ENCODE assay signal across 18 cellular contexts in genomic region chr6:163620670-163621330, GRCh38.
DNase-seq lines count a peak whose midpoint lies in the region; ATAC-seq and TF ChIP-seq lines count a peak whose summit lies in the region.
"Had no signal": no experiment of that assay in that cellular context is flagged by ENCODE, and none has a peak within 500 bp of the region (broad histone marks: within the 10 kb centered on the region; RNA-seq: fewer than 3 reads in every experiment).

No MANE protein-coding gene starts in this region.

- H3K14ac ChIP-seq in IMR-90 (replicated peaks; ENCODE audit: low read depth, low read length), result no peak overlapping the region

- CTCF ChIA-PET in IMR-90 (lab: Yijun Ruan, JAX), result no interaction called here

- no peak overlapping the region for H2AK5ac ChIP-seq in IMR-90 (ENCODE audit: low read depth, low read length)

- H3K9me3 Mint-ChIP-seq in dendritic cell treated with granulocyte-macrophage colony-stimulating factor and Interleukin-4, amounts not matched to agents 40 ng/mL and 50 ng/mL, for 4 days, result peaks cover 12% of the 10 kb centered on the region
- H3K9me3 Mint-ChIP-seq: stimulated activated naive CD8-positive, alpha-beta T cell treated with anti-CD3 and anti-CD28 coated beads, Interleukin-15, Interleukin-2, amounts not matched to agents 100 ng/mL and 50 ng/mL, for 24 hours had no signal

- no peak overlapping the region for H3K4ac ChIP-seq in IMR-90 (ENCODE audit: low read depth, low read length)

- H2BK20ac ChIP-seq in IMR-90 (ENCODE audit: low read depth, low read length), result no peak overlapping the region

- H3K4me2 ChIP-seq in IMR-90 (ENCODE audit: low read depth, low read length), result no peak overlapping the region

- H3K56ac ChIP-seq in IMR-90 (ENCODE audit: extremely low read depth, insufficient read depth, low read length), result no peak overlapping the region

- ATAC-seq in IMR-90 (ENCODE audit: low read depth) (no peak), GM21367 (IDR thresholded peaks at IDR 0.05; ENCODE audit: unreplicated experiment) (no peak), GM18907 (IDR thresholded peaks at IDR 0.05; ENCODE audit: unreplicated experiment) (no peak)

- H3K27me3 Mint-ChIP-seq in dendritic cell treated with granulocyte-macrophage colony-stimulating factor and Interleukin-4, amounts not matched to agents 40 ng/mL and 50 ng/mL, for 4 days, result peaks cover 18% of the 10 kb centered on the region

- H3K79me1 ChIP-seq in IMR-90 (ENCODE audit: low read depth in 1 of 2, low read length in 2 of 2), result no peaks in the 10 kb centered on the region

- POLR2A ChIA-PET in IMR-90 (lab: Charles Lee; ENCODE audit: unreplicated experiment), result no interaction called here

- no peaks in the 10 kb centered on the region for H3K36me3 ChIP-seq in IMR-90 (ENCODE audit: control insufficient read depth, insufficient read depth, low read length)
- H3K36me3 ChIP-seq in left ventricle myocardium inferior, result no peaks in the 10 kb centered on the region
- H3K36me3 ChIP-seq: upper lobe of left lung had no signal

- no peaks in the 10 kb centered on the region for H3K36me3 Mint-ChIP-seq in dendritic cell treated with granulocyte-macrophage colony-stimulating factor and Interleukin-4, amounts not matched to agents 40 ng/mL and 50 ng/mL, for 4 days (ENCODE audit: low read depth)

- intact Hi-C loops in IMR-90 (cut with micrococcal nuclease) (no loop called here), left ventricle myocardium inferior (cut with micrococcal nuclease) (no loop called here)
- intact Hi-C loops in dendritic cell treated with granulocyte-macrophage colony-stimulating factor and Interleukin-4, amounts not matched to agents 40 ng/mL and 50 ng/mL, for 4 days (cut with micrococcal nuclease), result no loop called here

- no peaks in the 10 kb centered on the region for H3K9me3 ChIP-seq in IMR-90 (ENCODE audit: control insufficient read depth, insufficient read depth, low read length)
- no peaks in the 10 kb centered on the region for H3K9me3 ChIP-seq in left ventricle myocardium inferior (replicated peaks)
- H3K9me3 ChIP-seq: upper lobe of left lung had no signal

- H3K4me3 ChIP-seq in IMR-90 (ENCODE audit: insufficient read depth, low read depth, low read length) (no peak overlapping the region), left ventricle myocardium inferior (no peak overlapping the region)
- H3K4me3 ChIP-seq: upper lobe of left lung had no signal

- no peak for TF ChIP-seq POLR2A in IMR-90 (IDR thresholded peaks at IDR 0.05; ENCODE audit: low read depth, low read length)

- no peak overlapping the region for H3K18ac ChIP-seq in IMR-90 (ENCODE audit: low read depth, low read length)

- DNase-seq in NCI-H82 (lab: John Stamatoyannopoulos, UW) (peak; percentile 10), NCI-H82 treated with DMSO at 0.1 percent for 48 hours (lab: John Stamatoyannopoulos, UW; ENCODE audit: unreplicated experiment) (no peak), IMR-90 (peak; percentile 7), stromal cell of bone marrow (ENCODE audit: low read depth) (peak; percentile 12), left ventricle myocardium inferior (no peak)
- DNase-seq: activated effector memory CD4-positive, alpha-beta T cell treated with anti-CD3 and anti-CD28 coated beads, Interleukin-2, amount 50 U/mL, for 16 hours; aorta; mammary epithelial cell; NCI-H1105 treated with DMSO at 0.1 percent for 48 hours; nephron progenitor cell; NK-92 treated with Interleukin-12 subunit alpha and Interleukin-12 subunit beta, amount 100 ng/mL, for 24 hours; SIG-M5; upper lobe of left lung had no signal

- no peak overlapping the region for H2AFZ ChIP-seq in IMR-90 (replicated peaks; ENCODE audit: low read length, poor library complexity)

- H4K8ac ChIP-seq in IMR-90 (ENCODE audit: low read depth in 2 of 2, low read length in 2 of 2), result no peak overlapping the region

- in situ Hi-C loops in IMR-90 (cut with MboI; ENCODE audit: low sequenced_read_pairs), result no loop called here

- no peak overlapping the region for H3K23ac ChIP-seq in IMR-90 (ENCODE audit: low read depth, low read length)

- no peak overlapping the region for H2BK15ac ChIP-seq in IMR-90 (ENCODE audit: low read depth, low read length)

- no peak overlapping the region for H2BK120ac ChIP-seq in IMR-90 (ENCODE audit: low read depth, low read length)

- H4K5ac ChIP-seq in IMR-90 (ENCODE audit: low read depth, low read length), result no peak overlapping the region

- H3K9ac ChIP-seq in IMR-90 (ENCODE audit: low read depth, low read length), result no peak overlapping the region

- H3K27ac Mint-ChIP-seq in dendritic cell treated with granulocyte-macrophage colony-stimulating factor and Interleukin-4, amounts not matched to agents 40 ng/mL and 50 ng/mL, for 4 days, result peak overlapping the region; percentile 46
- H3K27ac Mint-ChIP-seq: stimulated activated naive CD8-positive, alpha-beta T cell treated with anti-CD3 and anti-CD28 coated beads, Interleukin-15, Interleukin-2, amounts not matched to agents 100 ng/mL and 50 ng/mL, for 24 hours had no signal

- H4K91ac ChIP-seq in IMR-90 (ENCODE audit: insufficient read depth, low read depth, low read length), result no peak overlapping the region

- H2BK5ac ChIP-seq in IMR-90 (ENCODE audit: low read depth, low read length, poor library complexity, severe bottlenecking), result no peak overlapping the region

- H2AK9ac ChIP-seq in IMR-90 (replicated peaks; ENCODE audit: low read depth, low read length, poor library complexity), result no peak overlapping the region

- WGBS in IMR-90 (ENCODE audit: extremely low coverage in 2 of 2, insufficient read length in 1 of 2), 2 experiments, result 67% methylated on average over 5 of the region's 16 CpGs; no CpG with 5 or more reads in 1 of the 2 experiments

- no peaks in the 10 kb centered on the region for H3K4me1 ChIP-seq in IMR-90 (ENCODE audit: control insufficient read depth, insufficient read depth, low read length)
- no peaks in the 10 kb centered on the region for H3K4me1 ChIP-seq in left ventricle myocardium inferior
- H3K4me1 ChIP-seq: upper lobe of left lung had no signal

- no peak for TF ChIP-seq RAD21 in IMR-90 (IDR thresholded peaks at IDR 0.05; ENCODE audit: low read length)

- BruUV-seq in IMR-90 (replicated peaks; lab: Mats Ljungman, UMichigan), result no TSS peak

- no peaks in the 10 kb centered on the region for H3K9me1 ChIP-seq in IMR-90 (ENCODE audit: insufficient read depth, low read length)

- H3K27ac ChIP-seq in IMR-90 (ENCODE audit: insufficient read depth, low read length) (no peak overlapping the region), left ventricle myocardium inferior (replicated peaks) (no peak overlapping the region)
- H3K27ac ChIP-seq: C4-2B, upper lobe of left lung had no signal

- no peaks in the 10 kb centered on the region for H4K20me1 ChIP-seq in IMR-90 (ENCODE audit: insufficient read depth, low read length)

- no peaks in the 10 kb centered on the region for H3K4me1 Mint-ChIP-seq in dendritic cell treated with granulocyte-macrophage colony-stimulating factor and Interleukin-4, amounts not matched to agents 40 ng/mL and 50 ng/mL, for 4 days (ENCODE audit: low read depth)

- H3K4me3 Mint-ChIP-seq in dendritic cell treated with granulocyte-macrophage colony-stimulating factor and Interleukin-4, amounts not matched to agents 40 ng/mL and 50 ng/mL, for 4 days, result no peak overlapping the region
- H3K4me3 Mint-ChIP-seq: nephron progenitor cell; stimulated activated naive CD8-positive, alpha-beta T cell treated with anti-CD3 and anti-CD28 coated beads, Interleukin-15, Interleukin-2, amounts not matched to agents 100 ng/mL and 50 ng/mL, for 24 hours had no signal

- TF ChIP-seq CTCF in IMR-90 (conservative IDR thresholded peaks at IDR 0.05; ENCODE audit: low read depth, low read length), result no peak
- no peak for TF ChIP-seq CTCF in left ventricle myocardium inferior (IDR thresholded peaks at IDR 0.05; ENCODE audit: borderline replicate concordance)

- dilution Hi-C loops in IMR-90 (cut with HindIII; ENCODE audit: low sequenced_read_pairs, unreplicated experiment), result no loop called here

- H3K27me3 ChIP-seq in IMR-90 (ENCODE audit: control insufficient read depth, insufficient read depth, low read length), result 0 out of 2 replicates have a peak, but pooled peaks cover 1% of the 10 kb centered on the region
- H3K27me3 ChIP-seq in left ventricle myocardium inferior (ENCODE audit: low read depth), result no peaks in the 10 kb centered on the region
- H3K27me3 ChIP-seq: upper lobe of left lung had no signal

TF ChIP-seq in IMR-90, 13 proteins besides CTCF, POLR2A, EP300 and RAD21 (continues in another document):
- TF ChIP-seq CEBPB (IDR thresholded peaks at IDR 0.05; ENCODE audit: low read depth, low read length) (no peak), CHD1 (IDR thresholded peaks at IDR 0.05; ENCODE audit: low read depth, low read length) (no peak), USF2 (IDR thresholded peaks at IDR 0.05; ENCODE audit: low read depth, low read length) (no peak), MAFK (IDR thresholded peaks at IDR 0.05; ENCODE audit: low read depth, low read length) (no peak), MAZ (IDR thresholded peaks at IDR 0.05; ENCODE audit: borderline replicate concordance, low read depth, low read length) (no peak), FOS (IDR thresholded peaks at IDR 0.05; ENCODE audit: low read depth, low read length) (no peak), BHLHE40 (IDR thresholded peaks at IDR 0.05; ENCODE audit: low read depth, low read length) (no peak), SMC3 (IDR thresholded peaks at IDR 0.05; ENCODE audit: low read depth, low read length) (no peak), RCOR1 (IDR thresholded peaks at IDR 0.05; ENCODE audit: insufficient replicate concordance, low read length) (no peak), NFE2L2 (IDR thresholded peaks at IDR 0.05; ENCODE audit: low read depth, low read length) (no peak), RFX5 (IDR thresholded peaks at IDR 0.05; ENCODE audit: low read depth, low read length) (no peak), ELK1 (IDR thresholded peaks at IDR 0.05; ENCODE audit: borderline replicate concordance, low read depth, low read length) (no peak)

Comparison
In these comparisons a context has a peak if more than half of its experiments do, and no peak if none do; other contexts are left out.
1. DNase-seq: peak in NCI-H82 (single experiment), IMR-90 (single experiment) and stromal cell of bone marrow (single experiment); none in NCI-H82 treated with DMSO at 0.1 percent for 48 hours (single experiment) and left ventricle myocardium inferior (single experiment).